In the genomic region with DNA sequence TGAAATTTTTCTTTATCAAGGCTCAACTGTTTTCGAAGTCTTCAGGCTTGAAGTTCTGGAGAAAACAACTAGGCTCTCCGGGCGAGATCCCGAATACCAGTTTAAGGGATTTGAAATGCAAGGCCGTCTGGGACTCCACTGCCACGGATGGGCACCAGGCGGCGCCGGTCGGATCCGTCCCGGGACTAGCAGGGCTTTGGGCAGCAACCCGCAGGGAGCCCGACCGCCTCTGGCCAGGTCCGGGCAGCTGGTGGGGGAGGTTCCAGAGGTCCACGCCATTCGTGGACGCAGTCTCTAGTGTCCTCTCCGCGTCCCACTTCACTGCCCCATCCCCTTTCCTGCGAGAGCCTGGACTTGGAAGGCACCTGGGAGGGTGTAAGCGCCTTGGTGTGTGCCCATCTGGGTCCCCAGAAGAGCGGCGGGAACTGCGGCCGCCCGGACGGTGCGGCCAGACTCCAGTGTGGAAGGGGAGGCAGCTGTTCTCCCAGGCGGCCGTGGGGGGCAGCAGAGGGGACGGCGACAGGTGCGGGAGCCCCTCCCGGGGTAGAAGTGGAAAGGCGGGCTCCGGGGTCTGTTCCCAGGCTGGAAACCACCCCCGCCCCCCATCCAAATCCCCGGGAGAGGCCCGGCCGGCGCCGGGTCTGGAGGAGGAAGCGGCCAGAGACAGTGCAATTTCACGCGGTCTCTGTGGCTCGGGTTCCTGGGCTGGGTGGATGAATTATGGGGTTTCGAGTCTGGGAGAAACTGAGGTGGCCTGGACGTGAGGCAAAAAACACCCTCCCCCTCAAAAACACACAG, we compare ENCODE assay signal across 8 cellular contexts. TPM values are rescaled to one million over a fixed set of nuclear protein-coding genes. Genes with fewer than 3 reads are reported as not detected.
DNase-seq lines count a peak whose midpoint lies in the region; ATAC-seq and TF ChIP-seq lines count a peak whose summit lies in the region.

No MANE protein-coding gene starts in this region.

- H3K4me1 Mint-ChIP-seq in CD14-positive monocyte (peaks cover 19% of the 10 kb centered on the region), T-cell (peaks cover 7 to 18% (median 9%) of the 10 kb centered on the region in 3 donors)

- peak; percentile 75 for ATAC-seq in GM19463 (IDR thresholded peaks at IDR 0.05; ENCODE audit: unreplicated experiment)
- peak; percentile 59 to 74 (median 60) for ATAC-seq in T-cell (replicated peaks in 1 of 4)
- ATAC-seq in left ventricle myocardium superior: peak; percentile 89
- ATAC-seq in HG03095 (IDR thresholded peaks at IDR 0.05; ENCODE audit: unreplicated experiment): no peak

- peaks cover 3 to 5% of the 10 kb centered on the region in 2 donors for H3K36me3 Mint-ChIP-seq in CD14-positive monocyte
- H3K36me3 Mint-ChIP-seq in T-cell: no peaks in the 10 kb centered on the region

- peak overlapping the region; percentile 51 for H3K4me3 ChIP-seq in MG63

- H3K9me3 Mint-ChIP-seq in CD14-positive monocyte (peaks cover 0 to 5% (median 0%) of the 10 kb centered on the region in 7 donors), T-cell (no peaks in the 10 kb centered on the region)

- CTCF ChIA-PET in T-cell (lab: Charles Lee): no interaction called here

- H3K4me3 Mint-ChIP-seq in CD14-positive monocyte (peak overlapping the region; percentile 84 to 93), T-cell (peak overlapping the region; percentile 79 to 82 (median 80))

- H3K27ac Mint-ChIP-seq in CD14-positive monocyte (peak overlapping the region in 2 of 7 donors; percentile 37 to 63), T-cell (no peak overlapping the region)

- no peaks in the 10 kb centered on the region for H3K36me3 ChIP-seq in MG63

- intact Hi-C loops in CD14-positive monocyte (cut with micrococcal nuclease): no loop called here
- intact Hi-C loops in left ventricle myocardium superior (cut with micrococcal nuclease): no loop called here

- no peaks in the 10 kb centered on the region for H3K27me3 ChIP-seq in MG63

- TF ChIP-seq CTCF in CD14-positive monocyte (IDR thresholded peaks at IDR 0.05): peak; percentile 83

- DNase-seq in CD14-positive monocyte (ENCODE audit: low spot score) (peak; percentile 80), MG63 (peak; percentile 93), T-cell (peak in 32 of 34 experiments; percentile 16 to 54 (median 34)), anterior cingulate cortex (lab: John Stamatoyannopoulos, UW) (peak in 55 of 58 donors; percentile 10 to 89 (median 65)), left ventricle myocardium superior (peak; percentile 90), pons (ENCODE audit: low spot score) (peak; percentile 86)

- POLR2A ChIA-PET in T-cell (lab: Charles Lee): interaction anchor here (0.6 to 1.2 kb wide), 2 partner anchors 26 to 232 kb away, joined by 4 to 7 read pairs; partner anchors contain the start of gene PA2G4 (in 1 of the 2)

- H3K9me3 ChIP-seq in MG63: no peaks in the 10 kb centered on the region

- peaks cover 22 to 55% (median 42%) of the 10 kb centered on the region in 3 donors for H3K27me3 Mint-ChIP-seq in CD14-positive monocyte (ENCODE audit: low read depth in 3 of 3)
- peaks cover 0 to 11% of the 10 kb centered on the region in 2 donors for H3K27me3 Mint-ChIP-seq in T-cell

RNA-seq across cellular contexts. Expression of gene ERBB3, which starts 0.8 kb away (rescaled TPM):
- polyA plus RNA-seq in CD14-positive monocyte: not detected
- 0.56 TPM in 1 of 2 replicates, not detected in the other for total RNA-seq in MG63 (2014; rRNA removed; shearing (Covaris generic); ENCODE audit: low replicate concordance)
- total RNA-seq in T-cell (10 to 100 TPM in 1 of 5 donors, 1 to 10 TPM in 3, under 1 TPM in 1; 0.93 to 24.0 (median 8.2) TPM), left ventricle myocardium superior (2.9 TPM)

RNA-seq across cellular contexts. Expression of gene PA2G4, which starts 25.2 kb away (rescaled TPM):
- polyA plus RNA-seq in CD14-positive monocyte: 10 to 100 TPM; 83.0 to 84.2 TPM
- total RNA-seq in MG63 (2014; rRNA removed; shearing (Covaris generic); ENCODE audit: low replicate concordance): 329 and 467 TPM in 2 replicates
- 100 to 1,000 TPM in 3 of 5 donors, 10 to 100 TPM in 2; 67.5 to 113 (median 104) TPM for total RNA-seq in T-cell
- total RNA-seq in left ventricle myocardium superior: 77.1 TPM

RNA-seq across cellular contexts. Expression of gene RPL41, which starts 37.3 kb away (rescaled TPM):
- 1,000 to 10,000 TPM; 2,986 to 3,308 TPM for polyA plus RNA-seq in CD14-positive monocyte
- total RNA-seq in MG63 (2014; rRNA removed; shearing (Covaris generic); ENCODE audit: low replicate concordance): 1,876 and 4,191 TPM in 2 replicates
- total RNA-seq in T-cell (1,000 to 10,000 TPM; 4,612 to 5,648 (median 5,133) TPM), left ventricle myocardium superior (1,980 TPM)

RNA-seq across cellular contexts. Expression of gene RPS26, which starts 37.4 kb away (rescaled TPM):
- 100 to 1,000 TPM; 238 to 286 TPM for polyA plus RNA-seq in CD14-positive monocyte
- total RNA-seq in MG63 (2014; rRNA removed; shearing (Covaris generic); ENCODE audit: low replicate concordance): 313 and 847 TPM in 2 replicates
- total RNA-seq in T-cell: 100 to 1,000 TPM in 1 of 5 donors, 10 to 100 TPM in 4; 30.3 to 141 (median 49.9) TPM
- 41.0 TPM for total RNA-seq in left ventricle myocardium superior

RNA-seq across cellular contexts. Expression of gene ZC3H10, which starts 38.9 kb away (rescaled TPM):
- polyA plus RNA-seq in CD14-positive monocyte: 1 to 10 TPM; 1.7 to 1.8 TPM
- 3.5 and 5.3 TPM in 2 replicates for total RNA-seq in MG63 (2014; rRNA removed; shearing (Covaris generic); ENCODE audit: low replicate concordance)
- total RNA-seq in T-cell: 10 to 100 TPM in 3 of 5 donors, 1 to 10 TPM in 2; 8.4 to 15.1 (median 11.4) TPM
- total RNA-seq in left ventricle myocardium superior: 5.5 TPM

Comparison
In these comparisons a context has a peak if more than half of its experiments do, and no peak if none do; other contexts are left out.
1. DNase-seq: peak in every context shown above with its lines; median percentile 93 in MG63; 90 in left ventricle myocardium superior; 86 in pons; 80 in CD14-positive monocyte; 65 in anterior cingulate cortex; 34 in T-cell.